ENCODE assay signal across 9 cellular contexts in genomic region chr17:40541060-40541872, GRCh38. TPM values are rescaled to one million over a fixed set of nuclear protein-coding genes. Genes with fewer than 3 reads are reported as not detected.
A peak's percentile ranks its signal among the peaks of the same experiment; 100 is the strongest.
DNase-seq lines count a peak whose midpoint lies in the region; ATAC-seq and TF ChIP-seq lines count a peak whose summit lies in the region.
"Had no signal": no experiment of that assay in that cellular context is flagged by ENCODE, and none has a peak within 500 bp of the region (broad histone marks: within the 10 kb centered on the region; RNA-seq: fewer than 3 reads in every experiment).

No MANE protein-coding gene starts in this region.

- peak overlapping the region; percentile 75 for H2AK5ac ChIP-seq in trophoblast cell (ENCODE audit: low read length)

- no peak overlapping the region for H4K12ac ChIP-seq in trophoblast cell (ENCODE audit: low read depth, low read length)

- peak; percentile 86 for DNase-seq in activated CD4-positive, alpha-beta T cell treated with anti-CD3 and anti-CD28 coated beads, Interleukin-2, amount 10 ng/mL, durations not matched to agents 7 days and 5 days
- DNase-seq in chondrocyte (ENCODE audit: low spot score), result peak; percentile 48
- no peak for DNase-seq in trophoblast cell
- no peak for DNase-seq in NCI-H526 treated with DMSO at 0.1 percent for 48 hours (lab: John Stamatoyannopoulos, UW)
- DNase-seq in HAP-1 (ENCODE audit: low spot score in 2 of 2), result no peak

- H3K9ac ChIP-seq in BLaER1, result peak overlapping the region; percentile 45; the same call in 1 of the 2 replicates
- no peak overlapping the region for H3K9ac ChIP-seq in trophoblast cell (ENCODE audit: low read length)

- H3K27me3 Mint-ChIP-seq in activated CD4-positive, alpha-beta T cell treated with anti-CD3 and anti-CD28 coated beads, Interleukin-2, amount 10 ng/mL, durations not matched to agents 7 days and 5 days, result no peaks in the 10 kb centered on the region
- no peaks in the 10 kb centered on the region for H3K27me3 Mint-ChIP-seq in chondrocyte (ENCODE audit: low read depth)

- H3K9me3 Mint-ChIP-seq in activated CD4-positive, alpha-beta T cell treated with anti-CD3 and anti-CD28 coated beads, Interleukin-2, amount 10 ng/mL, durations not matched to agents 7 days and 5 days, result no peaks in the 10 kb centered on the region
- no peaks in the 10 kb centered on the region for H3K9me3 Mint-ChIP-seq in chondrocyte (ENCODE audit: low read depth)

- peak overlapping the region; percentile 95 for H4K91ac ChIP-seq in trophoblast cell (ENCODE audit: low read depth, low read length)

- H3K4me1 ChIP-seq in BLaER1 (peaks cover 99% of the 10 kb centered on the region), trophoblast cell (ENCODE audit: control insufficient read depth in 1 of 2, insufficient read depth in 2 of 2, low read length in 2 of 2) (peaks cover 30 to 35% of the 10 kb centered on the region in 2 experiments), HAP-1 (no peaks in the 10 kb centered on the region)

- H2AFZ ChIP-seq in trophoblast cell (ENCODE audit: insufficient read depth, low read length, poor library complexity), result peak overlapping the region; percentile 23

- no peak overlapping the region for H3K23ac ChIP-seq in trophoblast cell (ENCODE audit: low read length)

- peaks cover 3% of the 10 kb centered on the region for H3K79me2 ChIP-seq in trophoblast cell (ENCODE audit: control insufficient read depth, insufficient read depth, low read length, poor library complexity)

- H3K14ac ChIP-seq in trophoblast cell (ENCODE audit: low read length), result peak overlapping the region; percentile 89

- CTCF ChIA-PET in activated CD4-positive, alpha-beta T cell treated with anti-CD3 and anti-CD28 coated beads, Interleukin-2, amount 10 ng/mL, durations not matched to agents 7 days and 5 days (lab: Charles Lee), result interaction anchor here (0.9 to 21.2 kb wide), 6 partner anchors 8 to 187 kb away, joined by 3 to 317 read pairs (median 4); partner anchors contain the start of gene TOP2A

- H3K18ac ChIP-seq in trophoblast cell (ENCODE audit: low read length), result peak overlapping the region; percentile 69

- H3K79me1 ChIP-seq in trophoblast cell (ENCODE audit: low read length), result peaks cover 30% of the 10 kb centered on the region

- H4K20me1 ChIP-seq in BLaER1, result no peaks in the 10 kb centered on the region

- TF ChIP-seq CTCF in chondrocyte (IDR thresholded peaks at IDR 0.05), result no peak

- H3K9me3 ChIP-seq in BLaER1, result no peaks in the 10 kb centered on the region
- H3K9me3 ChIP-seq in trophoblast cell (ENCODE audit: insufficient read depth, low read depth, low read length), result peaks cover 2% of the 10 kb centered on the region
- no peaks in the 10 kb centered on the region for H3K9me3 ChIP-seq in HAP-1
- H3K9me3 ChIP-seq: thoracic aorta had no signal

- H3K4me3 ChIP-seq in BLaER1, result no peak overlapping the region
- peak overlapping the region; percentile 51 for H3K4me3 ChIP-seq in trophoblast cell (ENCODE audit: low read depth, low read length)
- H3K4me3 ChIP-seq in HAP-1, result no peak overlapping the region
- H3K4me3 ChIP-seq: thoracic aorta had no signal

- H2BK5ac ChIP-seq in trophoblast cell (ENCODE audit: low read depth, low read length, poor library complexity), result peak overlapping the region; percentile 81

- in situ Hi-C loops in HAP-1 (cut with MboI; ENCODE audit: low sequenced_read_pairs), result no loop called here

- peak overlapping the region; percentile 82 for H3K27ac Mint-ChIP-seq in activated CD4-positive, alpha-beta T cell treated with anti-CD3 and anti-CD28 coated beads, Interleukin-2, amount 10 ng/mL, durations not matched to agents 7 days and 5 days
- H3K27ac Mint-ChIP-seq in chondrocyte (ENCODE audit: unreplicated experiment), result peak overlapping the region; percentile 34

- H3K4ac ChIP-seq in trophoblast cell (ENCODE audit: low read depth, low read length), result peak overlapping the region; percentile 28

- POLR2A ChIA-PET in activated CD4-positive, alpha-beta T cell treated with anti-CD3 and anti-CD28 coated beads, Interleukin-2, amount 10 ng/mL, durations not matched to agents 7 days and 5 days (lab: Charles Lee), result no interaction called here

- H3K4me1 Mint-ChIP-seq in activated CD4-positive, alpha-beta T cell treated with anti-CD3 and anti-CD28 coated beads, Interleukin-2, amount 10 ng/mL, durations not matched to agents 7 days and 5 days, result peaks cover 83% of the 10 kb centered on the region
- peaks cover 62% of the 10 kb centered on the region for H3K4me1 Mint-ChIP-seq in chondrocyte (ENCODE audit: low read depth)

- H3K27me3 ChIP-seq in BLaER1 (no peaks in the 10 kb centered on the region), trophoblast cell (ENCODE audit: insufficient read depth, low read length) (no peaks in the 10 kb centered on the region), HAP-1 (ENCODE audit: low read depth) (no peaks in the 10 kb centered on the region)

- ATAC-seq in GM19351 (IDR thresholded peaks at IDR 0.05; ENCODE audit: unreplicated experiment) (no peak), GM19328 (IDR thresholded peaks at IDR 0.05; ENCODE audit: unreplicated experiment) (no peak)

- peak overlapping the region; percentile 73 for H2BK12ac ChIP-seq in trophoblast cell (ENCODE audit: low read length)

- H4K8ac ChIP-seq in trophoblast cell (ENCODE audit: low read depth, low read length), result peak overlapping the region; percentile 45

- H3K4me2 ChIP-seq in BLaER1 (peak overlapping the region; percentile 76), trophoblast cell (ENCODE audit: low read length) (no peak overlapping the region)

- H3K36me3 ChIP-seq in BLaER1 (no peaks in the 10 kb centered on the region), trophoblast cell (ENCODE audit: control insufficient read depth in 1 of 2, insufficient read depth in 2 of 2, low read length in 2 of 2) (no peaks in the 10 kb centered on the region), HAP-1 (replicated peaks) (no peaks in the 10 kb centered on the region)
- H3K36me3 ChIP-seq: thoracic aorta had no signal

- H3K4me3 Mint-ChIP-seq in activated CD4-positive, alpha-beta T cell treated with anti-CD3 and anti-CD28 coated beads, Interleukin-2, amount 10 ng/mL, durations not matched to agents 7 days and 5 days, result peak overlapping the region; percentile 60
- no peak overlapping the region for H3K4me3 Mint-ChIP-seq in chondrocyte (ENCODE audit: unreplicated experiment)

- H3K27ac ChIP-seq in BLaER1, result peak overlapping the region; percentile 77
- H3K27ac ChIP-seq in trophoblast cell (ENCODE audit: low read depth, low read length), result no peak overlapping the region

- peaks cover 3% of the 10 kb centered on the region for H3K36me3 Mint-ChIP-seq in activated CD4-positive, alpha-beta T cell treated with anti-CD3 and anti-CD28 coated beads, Interleukin-2, amount 10 ng/mL, durations not matched to agents 7 days and 5 days (ENCODE audit: low read depth)
- H3K36me3 Mint-ChIP-seq in chondrocyte (ENCODE audit: low read depth), result no peaks in the 10 kb centered on the region

- WGBS in trophoblast cell (ENCODE audit: extremely low coverage, insufficient coverage, insufficient read length), result no CpG with 5 or more reads among the region's 20 CpGs

- H2BK120ac ChIP-seq in trophoblast cell (ENCODE audit: insufficient read depth, low read length, poor library complexity), result peak overlapping the region; percentile 82

RNA-seq across cellular contexts. Expression of gene CCR7, which starts 24.0 kb away (rescaled TPM):
- 100 to 1,000 TPM; 281 to 323 TPM for total RNA-seq in activated CD4-positive, alpha-beta T cell treated with anti-CD3 and anti-CD28 coated beads, Interleukin-2, amount 10 ng/mL, durations not matched to agents 7 days and 5 days
- not detected in 3 replicates for total RNA-seq in chondrocyte
- 217 and 236 TPM in 2 replicates for polyA plus RNA-seq in trophoblast cell (2013)
- total RNA-seq: thoracic aorta had no signal

RNA-seq across cellular contexts. Expression of gene TNS4, which starts 39.8 kb away (rescaled TPM):
- 1 to 10 TPM; 3.5 to 3.7 TPM for total RNA-seq in activated CD4-positive, alpha-beta T cell treated with anti-CD3 and anti-CD28 coated beads, Interleukin-2, amount 10 ng/mL, durations not matched to agents 7 days and 5 days
- 0.39 TPM in 1 of 3 replicates, not detected in the others for total RNA-seq in chondrocyte
- 0.79 and 1.1 TPM in 2 replicates for polyA plus RNA-seq in trophoblast cell (2013)

Comparison
In these comparisons a context has a peak if more than half of its experiments do, and no peak if none do; other contexts are left out.
1. DNase-seq: peak in activated CD4-positive, alpha-beta T cell treated with anti-CD3 and anti-CD28 coated beads, Interleukin-2, amount 10 ng/mL, durations not matched to agents 7 days and 5 days (single experiment) and chondrocyte (single experiment); none in trophoblast cell (0 of 2), NCI-H526 treated with DMSO at 0.1 percent for 48 hours (single experiment) and HAP-1 (0 of 2).
2. RNA of gene CCR7, which starts 24.0 kb away (total RNA-seq): 281 to 323 TPM in activated CD4-positive, alpha-beta T cell treated with anti-CD3 and anti-CD28 coated beads, Interleukin-2, amount 10 ng/mL, durations not matched to agents 7 days and 5 days; not detected in chondrocyte; every median in the first group is over 100 times any median in the second.